ENCODE assay signal across 15 cellular contexts in genomic region chr4:2924286-2924685, GRCh38. TPM values are rescaled to one million over a fixed set of nuclear protein-coding genes. Genes with fewer than 3 reads are reported as not detected.
A peak's percentile ranks its signal among the peaks of the same experiment; 100 is the strongest.
DNase-seq lines count a peak whose midpoint lies in the region; ATAC-seq and TF ChIP-seq lines count a peak whose summit lies in the region.
"Had no signal": no experiment of that assay in that cellular context is flagged by ENCODE, and none has a peak within 500 bp of the region (broad histone marks: within the 10 kb centered on the region; RNA-seq: fewer than 3 reads in every experiment).

No MANE protein-coding gene starts in this region.

- H3K36me3 ChIP-seq in hepatocyte (replicated peaks; ENCODE audit: insufficient read depth, low read depth): no peaks in the 10 kb centered on the region
- H3K36me3 ChIP-seq: uterus had no signal

- peak overlapping the region; percentile 58 to 95 for H3K27ac Mint-ChIP-seq in T-cell
- H3K27ac Mint-ChIP-seq in stimulated activated naive B cell treated with anti-CD40 and anti-IgM and Interleukin-4, amounts not matched to agents 10 μg/mL and 1 μg/mL and 100 μg/mL, for 72 hours: peak overlapping the region; percentile 37

- TF ChIP-seq CTCF in hepatocyte (IDR thresholded peaks at IDR 0.05; ENCODE audit: poor library complexity) (no peak), GM20000 (IDR thresholded peaks at IDR 0.05; ENCODE audit: extremely low read depth, missing control alignments) (no peak)

- CTCF ChIA-PET in T-cell (lab: Charles Lee): no interaction called here

- no peaks in the 10 kb centered on the region for H3K9me2 ChIP-seq in hepatocyte (replicated peaks; ENCODE audit: insufficient read depth)

- WGBS in hepatocyte (ENCODE audit: low lambda C conversion rate, missing lambda C conversion rate): 84% methylated on average over 8 of the region's 8 CpGs

- peaks cover 24% of the 10 kb centered on the region for H3K4me1 ChIP-seq in hepatocyte (ENCODE audit: insufficient read depth)
- H3K4me1 ChIP-seq: uterus had no signal

- ATAC-seq in activated T-cell treated with anti-CD3 and anti-CD28 coated beads, Interleukin-2, amount 50 U/mL, for 4 hours: no peak
- ATAC-seq in T-cell (replicated peaks in 1 of 4): no peak
- no peak for ATAC-seq in stimulated activated naive B cell treated with anti-CD40 and anti-IgM and Interleukin-4, amounts not matched to agents 10 μg/mL and 1 μg/mL and 100 μg/mL, for 72 hours (replicated peaks)
- ATAC-seq: GM12878 had no signal

- peaks cover 41% of the 10 kb centered on the region for H3K36me3 Mint-ChIP-seq in activated T-cell treated with anti-CD3 and anti-CD28 coated beads, Interleukin-2, amount 50 U/mL, for 4 hours (ENCODE audit: insufficient read depth)
- H3K36me3 Mint-ChIP-seq in T-cell: peaks cover 59% of the 10 kb centered on the region
- H3K36me3 Mint-ChIP-seq in stimulated activated naive B cell treated with anti-CD40 and anti-IgM and Interleukin-4, amounts not matched to agents 10 μg/mL and 1 μg/mL and 100 μg/mL, for 72 hours: peaks cover 47 to 76% of the 10 kb centered on the region in 2 donors

- peak overlapping the region; percentile 79 for H3K27ac ChIP-seq in hepatocyte
- H3K27ac ChIP-seq: HL-60, neutrophil, uterus had no signal

- peaks cover 45% of the 10 kb centered on the region for H3K79me2 ChIP-seq in hepatocyte

- H4K20me1 ChIP-seq in hepatocyte (ENCODE audit: insufficient read depth, poor library complexity, severe bottlenecking): peaks cover 3% of the 10 kb centered on the region

- no peaks in the 10 kb centered on the region for H3K27me3 Mint-ChIP-seq in activated T-cell treated with anti-CD3 and anti-CD28 coated beads, Interleukin-2, amount 50 U/mL, for 4 hours (ENCODE audit: low read depth)
- no peaks in the 10 kb centered on the region for H3K27me3 Mint-ChIP-seq in T-cell
- no peaks in the 10 kb centered on the region for H3K27me3 Mint-ChIP-seq in stimulated activated naive B cell treated with anti-CD40 and anti-IgM and Interleukin-4, amounts not matched to agents 10 μg/mL and 1 μg/mL and 100 μg/mL, for 72 hours

- H3K9me3 ChIP-seq in hepatocyte (ENCODE audit: low read depth): no peaks in the 10 kb centered on the region
- H3K9me3 ChIP-seq: MG63, neutrophil, uterus had no signal

- POLR2A ChIA-PET in T-cell (lab: Charles Lee): no interaction called here

- no peaks in the 10 kb centered on the region for H3K27me3 ChIP-seq in hepatocyte
- H3K27me3 ChIP-seq: MG63, neutrophil, uterus had no signal

- H3K4me2 ChIP-seq in hepatocyte: no peak overlapping the region

- no peak overlapping the region for H3K4me3 Mint-ChIP-seq in activated T-cell treated with anti-CD3 and anti-CD28 coated beads, Interleukin-2, amount 50 U/mL, for 4 hours
- no peak overlapping the region for H3K4me3 Mint-ChIP-seq in T-cell
- H3K4me3 Mint-ChIP-seq in stimulated activated naive B cell treated with anti-CD40 and anti-IgM and Interleukin-4, amounts not matched to agents 10 μg/mL and 1 μg/mL and 100 μg/mL, for 72 hours: no peak overlapping the region

- H3K9me3 Mint-ChIP-seq in activated T-cell treated with anti-CD3 and anti-CD28 coated beads, Interleukin-2, amount 50 U/mL, for 4 hours: no peaks in the 10 kb centered on the region
- H3K9me3 Mint-ChIP-seq in T-cell: peaks cover 0 to 4% (median 0%) of the 10 kb centered on the region in 3 donors
- no peaks in the 10 kb centered on the region for H3K9me3 Mint-ChIP-seq in stimulated activated naive B cell treated with anti-CD40 and anti-IgM and Interleukin-4, amounts not matched to agents 10 μg/mL and 1 μg/mL and 100 μg/mL, for 72 hours

- no peak overlapping the region for H3K4me3 ChIP-seq in hepatocyte
- H3K4me3 ChIP-seq: GM12878, MG63, uterus had no signal

- H3K4me1 Mint-ChIP-seq in activated T-cell treated with anti-CD3 and anti-CD28 coated beads, Interleukin-2, amount 50 U/mL, for 4 hours (ENCODE audit: low read depth): peaks cover 43% of the 10 kb centered on the region
- H3K4me1 Mint-ChIP-seq in T-cell: peaks cover 45 to 47% (median 45%) of the 10 kb centered on the region in 3 donors
- H3K4me1 Mint-ChIP-seq in stimulated activated naive B cell treated with anti-CD40 and anti-IgM and Interleukin-4, amounts not matched to agents 10 μg/mL and 1 μg/mL and 100 μg/mL, for 72 hours: peaks cover 29 to 46% of the 10 kb centered on the region in 2 donors

- H2AFZ ChIP-seq in hepatocyte: no peak overlapping the region

- DNase-seq in activated T-cell treated with anti-CD3 and anti-CD28 coated beads, Interleukin-2, amount 50 U/mL, for 1 hour: peak; percentile 13
- no peak for DNase-seq in activated T-cell treated with anti-CD3 and anti-CD28 coated beads, Interleukin-2, amount 50 U/mL, for 4 hours
- DNase-seq in T-cell (no peak), hepatocyte (ENCODE audit: low spot score) (no peak), GM20000 (ENCODE audit: low spot score) (no peak), AG08395 (ENCODE audit: low spot score) (no peak), DMS153 (lab: John Stamatoyannopoulos, UW) (no peak)
- DNase-seq in stimulated activated naive B cell treated with anti-CD40 and anti-IgM and Interleukin-4, amounts not matched to agents 10 μg/mL and 1 μg/mL and 100 μg/mL, for 72 hours: no peak
- DNase-seq: DND-41, left colon, MG63 had no signal

RNA-seq across cellular contexts. Expression of gene NOP14, which starts 38.9 kb away (rescaled TPM):
- total RNA-seq in activated T-cell treated with anti-CD3 and anti-CD28 coated beads, Interleukin-2, amount 50 U/mL, for 4 hours: 100 to 1,000 TPM; 165 to 187 (median 179) TPM
- total RNA-seq in T-cell (10 to 100 TPM; 30.6 to 48.1 (median 46.3) TPM), hepatocyte (18.2 and 22.7 TPM in 2 replicates)
- polyA plus RNA-seq in hepatocyte: 18.8 and 21.7 TPM in 2 replicates

RNA-seq across cellular contexts. Expression of gene GRK4, which starts 39.1 kb away (rescaled TPM):
- total RNA-seq in activated T-cell treated with anti-CD3 and anti-CD28 coated beads, Interleukin-2, amount 50 U/mL, for 4 hours: 1 to 10 TPM; 2.7 to 3.0 (median 2.9) TPM
- total RNA-seq in T-cell (1 to 10 TPM; 1.8 to 4.8 (median 2.5) TPM), hepatocyte (4.9 and 5.4 TPM in 2 replicates)
- polyA plus RNA-seq in hepatocyte: 5.5 and 6.1 TPM in 2 replicates
